In genomic region chr5:173689171-173689676, GRCh38 we compare ENCODE assay signal across 1 cellular context.
TF ChIP-seq lines count a peak whose summit lies in the region.

No MANE protein-coding gene starts in this region.

TF ChIP-seq in HepG2, 621 proteins besides CTCF, POLR2A, EP300 and RAD21 (continued from another document and continues in another):
- TF ChIP-seq, protein P1, sequence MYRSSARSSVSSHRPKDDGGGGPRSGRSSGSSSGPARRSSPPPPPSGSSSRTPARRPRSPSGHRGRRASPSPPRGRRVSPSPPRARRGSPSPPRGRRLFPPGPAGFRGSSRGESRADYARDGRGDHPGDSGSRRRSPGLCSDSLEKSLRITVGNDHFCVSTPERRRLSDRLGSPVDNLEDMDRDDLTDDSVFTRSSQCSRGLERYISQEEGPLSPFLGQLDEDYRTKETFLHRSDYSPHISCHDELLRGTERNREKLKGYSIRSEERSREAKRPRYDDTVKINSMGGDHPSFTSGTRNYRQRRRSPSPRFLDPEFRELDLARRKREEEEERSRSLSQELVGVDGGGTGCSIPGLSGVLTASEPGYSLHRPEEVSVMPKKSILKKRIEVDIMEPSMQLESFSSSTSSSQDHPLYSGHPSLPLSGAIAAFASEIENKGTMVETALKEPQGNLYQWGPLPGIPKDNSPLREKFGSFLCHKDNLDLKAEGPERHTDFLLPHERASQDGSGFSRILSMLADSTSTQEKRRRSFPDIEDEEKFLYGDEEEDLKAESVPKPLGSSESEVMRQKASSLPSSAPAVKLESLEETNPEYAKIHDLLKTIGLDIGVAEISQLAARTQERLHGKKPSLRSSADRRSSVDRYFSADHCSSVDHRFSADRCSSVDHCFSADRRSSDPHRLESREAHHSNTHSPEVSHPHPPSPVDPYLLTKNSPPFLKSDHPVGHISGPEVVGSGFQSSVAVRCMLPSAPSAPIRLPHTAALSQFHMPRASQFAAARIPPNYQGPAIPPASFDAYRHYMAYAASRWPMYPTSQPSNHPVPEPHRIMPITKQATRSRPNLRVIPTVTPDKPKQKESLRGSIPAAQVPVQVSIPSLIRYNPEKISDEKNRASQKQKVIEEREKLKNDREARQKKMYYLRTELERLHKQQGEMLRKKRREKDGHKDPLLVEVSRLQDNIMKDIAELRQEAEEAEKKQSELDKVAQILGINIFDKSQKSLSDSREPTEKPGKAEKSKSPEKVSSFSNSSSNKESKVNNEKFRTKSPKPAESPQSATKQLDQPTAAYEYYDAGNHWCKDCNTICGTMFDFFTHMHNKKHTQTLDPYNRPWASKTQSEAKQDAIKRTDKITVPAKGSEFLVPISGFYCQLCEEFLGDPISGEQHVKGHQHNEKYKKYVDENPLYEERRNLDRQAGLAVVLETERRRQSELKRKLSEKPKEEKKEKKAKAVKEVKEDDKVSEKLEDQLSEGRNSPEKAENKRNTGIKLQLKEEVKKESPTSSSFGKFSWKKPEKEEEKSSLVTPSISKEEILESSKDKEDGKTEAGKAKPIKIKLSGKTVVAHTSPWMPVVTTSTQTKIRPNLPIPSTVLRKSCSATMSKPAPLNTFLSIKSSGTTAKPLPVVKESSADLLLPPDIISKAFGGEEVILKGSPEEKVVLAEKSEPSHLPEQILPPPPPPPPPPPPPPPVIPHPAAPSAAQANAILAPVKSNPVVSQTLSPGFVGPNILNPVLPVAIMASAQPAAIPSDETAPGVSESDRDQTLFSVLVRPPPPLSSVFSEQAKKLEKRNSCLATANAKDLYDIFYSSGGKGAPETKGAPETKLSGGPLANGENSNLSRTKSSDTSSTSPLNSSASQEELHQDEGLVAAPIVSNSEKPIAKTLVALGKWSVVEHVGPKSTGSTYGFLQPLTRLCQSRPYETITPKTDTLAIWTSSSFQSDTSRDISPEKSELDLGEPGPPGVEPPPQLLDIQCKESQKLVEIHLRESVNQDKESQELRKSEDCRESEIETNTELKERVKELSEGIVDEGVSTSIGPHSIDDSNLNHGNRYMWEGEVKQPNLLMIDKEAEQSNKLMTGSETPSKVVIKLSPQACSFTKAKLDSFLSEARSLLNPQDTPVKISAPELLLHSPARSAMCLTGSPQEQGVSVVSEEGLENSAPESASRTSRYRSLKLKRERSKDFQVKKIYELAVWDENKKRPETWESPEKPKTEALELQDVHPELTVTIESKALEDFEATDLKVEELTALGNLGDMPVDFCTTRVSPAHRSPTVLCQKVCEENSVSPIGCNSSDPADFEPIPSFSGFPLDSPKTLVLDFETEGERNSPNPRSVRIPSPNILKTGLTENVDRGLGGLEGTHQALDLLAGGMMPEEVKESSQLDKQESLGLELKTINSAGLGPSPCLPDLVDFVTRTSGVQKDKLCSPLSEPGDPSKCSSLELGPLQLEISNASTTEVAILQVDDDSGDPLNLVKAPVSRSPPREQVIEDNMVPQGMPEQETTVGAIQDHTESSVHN (CRISPR knock-in tag; IDR thresholded peaks at IDR 0.05): no peak
- TF ChIP-seq CBX5 (CRISPR knock-in tag; IDR thresholded peaks at IDR 0.05; ENCODE audit: borderline replicate concordance): no peak
- no peak for TF ChIP-seq ZNF672 (CRISPR knock-in tag; IDR thresholded peaks at IDR 0.05)
- TF ChIP-seq TOE1 (CRISPR knock-in tag; IDR thresholded peaks at IDR 0.05): no peak
- TF ChIP-seq PHF21A (CRISPR knock-in tag; IDR thresholded peaks at IDR 0.05): peak; percentile 75; the same call in 1 of the 2 replicates
- TF ChIP-seq, protein P2, sequence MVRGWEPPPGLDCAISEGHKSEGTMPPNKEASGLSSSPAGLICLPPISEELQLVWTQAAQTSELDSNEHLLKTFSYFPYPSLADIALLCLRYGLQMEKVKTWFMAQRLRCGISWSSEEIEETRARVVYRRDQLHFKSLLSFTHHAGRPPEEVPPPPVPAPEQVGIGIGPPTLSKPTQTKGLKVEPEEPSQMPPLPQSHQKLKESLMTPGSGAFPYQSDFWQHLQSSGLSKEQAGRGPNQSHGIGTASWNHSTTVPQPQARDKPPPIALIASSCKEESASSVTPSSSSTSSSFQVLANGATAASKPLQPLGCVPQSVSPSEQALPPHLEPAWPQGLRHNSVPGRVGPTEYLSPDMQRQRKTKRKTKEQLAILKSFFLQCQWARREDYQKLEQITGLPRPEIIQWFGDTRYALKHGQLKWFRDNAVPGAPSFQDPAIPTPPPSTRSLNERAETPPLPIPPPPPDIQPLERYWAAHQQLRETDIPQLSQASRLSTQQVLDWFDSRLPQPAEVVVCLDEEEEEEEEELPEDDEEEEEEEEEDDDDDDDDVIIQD (CRISPR knock-in tag; IDR thresholded peaks at IDR 0.05; ENCODE audit: low read depth): peak; percentile 66
- TF ChIP-seq HIC2 (CRISPR knock-in tag; IDR thresholded peaks at IDR 0.05; ENCODE audit: low read depth): no peak; the same call in 1 of the 2 replicates
- no peak for TF ChIP-seq DNMT1 (CRISPR knock-in tag; IDR thresholded peaks at IDR 0.05)
- TF ChIP-seq, protein P3, sequence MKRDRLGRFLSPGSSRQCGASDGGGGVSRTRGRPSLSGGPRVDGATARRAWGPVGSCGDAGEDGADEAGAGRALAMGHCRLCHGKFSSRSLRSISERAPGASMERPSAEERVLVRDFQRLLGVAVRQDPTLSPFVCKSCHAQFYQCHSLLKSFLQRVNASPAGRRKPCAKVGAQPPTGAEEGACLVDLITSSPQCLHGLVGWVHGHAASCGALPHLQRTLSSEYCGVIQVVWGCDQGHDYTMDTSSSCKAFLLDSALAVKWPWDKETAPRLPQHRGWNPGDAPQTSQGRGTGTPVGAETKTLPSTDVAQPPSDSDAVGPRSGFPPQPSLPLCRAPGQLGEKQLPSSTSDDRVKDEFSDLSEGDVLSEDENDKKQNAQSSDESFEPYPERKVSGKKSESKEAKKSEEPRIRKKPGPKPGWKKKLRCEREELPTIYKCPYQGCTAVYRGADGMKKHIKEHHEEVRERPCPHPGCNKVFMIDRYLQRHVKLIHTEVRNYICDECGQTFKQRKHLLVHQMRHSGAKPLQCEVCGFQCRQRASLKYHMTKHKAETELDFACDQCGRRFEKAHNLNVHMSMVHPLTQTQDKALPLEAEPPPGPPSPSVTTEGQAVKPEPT (CRISPR knock-in tag; IDR thresholded peaks at IDR 0.05; ENCODE audit: low read depth): no peak
- TF ChIP-seq ZNF691 (CRISPR knock-in tag; IDR thresholded peaks at IDR 0.05; ENCODE audit: borderline replicate concordance, low read depth): no peak
- TF ChIP-seq, protein P4, sequence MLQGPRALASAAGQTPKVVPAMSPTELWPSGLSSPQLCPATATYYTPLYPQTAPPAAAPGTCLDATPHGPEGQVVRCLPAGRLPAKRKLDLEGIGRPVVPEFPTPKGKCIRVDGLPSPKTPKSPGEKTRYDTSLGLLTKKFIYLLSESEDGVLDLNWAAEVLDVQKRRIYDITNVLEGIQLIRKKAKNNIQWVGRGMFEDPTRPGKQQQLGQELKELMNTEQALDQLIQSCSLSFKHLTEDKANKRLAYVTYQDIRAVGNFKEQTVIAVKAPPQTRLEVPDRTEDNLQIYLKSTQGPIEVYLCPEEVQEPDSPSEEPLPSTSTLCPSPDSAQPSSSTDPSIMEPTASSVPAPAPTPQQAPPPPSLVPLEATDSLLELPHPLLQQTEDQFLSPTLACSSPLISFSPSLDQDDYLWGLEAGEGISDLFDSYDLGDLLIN (CRISPR knock-in tag; IDR thresholded peaks at IDR 0.05; ENCODE audit: borderline replicate concordance): no peak
- TF ChIP-seq ZNF562 (CRISPR knock-in tag; IDR thresholded peaks at IDR 0.05; ENCODE audit: borderline replicate concordance): no peak
- TF ChIP-seq NR3C1 (CRISPR knock-in tag; IDR thresholded peaks at IDR 0.05): no peak
- peak; percentile 93 for TF ChIP-seq HNF1A (IDR thresholded peaks at IDR 0.05; ENCODE audit: low read depth)
- TF ChIP-seq HNF1A (CRISPR knock-in tag; IDR thresholded peaks at IDR 0.05; ENCODE audit: borderline replicate concordance): peak; percentile 91; the same call in 1 of the 2 replicates
- TF ChIP-seq, protein P5, sequence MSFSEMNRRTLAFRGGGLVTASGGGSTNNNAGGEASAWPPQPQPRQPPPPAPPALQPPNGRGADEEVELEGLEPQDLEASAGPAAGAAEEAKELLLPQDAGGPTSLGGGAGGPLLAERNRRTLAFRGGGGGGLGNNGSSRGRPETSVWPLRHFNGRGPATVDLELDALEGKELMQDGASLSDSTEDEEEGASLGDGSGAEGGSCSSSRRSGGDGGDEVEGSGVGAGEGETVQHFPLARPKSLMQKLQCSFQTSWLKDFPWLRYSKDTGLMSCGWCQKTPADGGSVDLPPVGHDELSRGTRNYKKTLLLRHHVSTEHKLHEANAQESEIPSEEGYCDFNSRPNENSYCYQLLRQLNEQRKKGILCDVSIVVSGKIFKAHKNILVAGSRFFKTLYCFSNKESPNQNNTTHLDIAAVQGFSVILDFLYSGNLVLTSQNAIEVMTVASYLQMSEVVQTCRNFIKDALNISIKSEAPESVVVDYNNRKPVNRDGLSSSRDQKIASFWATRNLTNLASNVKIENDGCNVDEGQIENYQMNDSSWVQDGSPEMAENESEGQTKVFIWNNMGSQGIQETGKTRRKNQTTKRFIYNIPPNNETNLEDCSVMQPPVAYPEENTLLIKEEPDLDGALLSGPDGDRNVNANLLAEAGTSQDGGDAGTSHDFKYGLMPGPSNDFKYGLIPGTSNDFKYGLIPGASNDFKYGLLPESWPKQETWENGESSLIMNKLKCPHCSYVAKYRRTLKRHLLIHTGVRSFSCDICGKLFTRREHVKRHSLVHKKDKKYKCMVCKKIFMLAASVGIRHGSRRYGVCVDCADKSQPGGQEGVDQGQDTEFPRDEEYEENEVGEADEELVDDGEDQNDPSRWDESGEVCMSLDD (CRISPR knock-in tag; IDR thresholded peaks at IDR 0.05; ENCODE audit: borderline replicate concordance): no peak
- TF ChIP-seq ZNF761 (CRISPR knock-in tag; conservative IDR thresholded peaks at IDR 0.05): no peak
- peak; percentile 71 for TF ChIP-seq DRAP1 (CRISPR knock-in tag; IDR thresholded peaks at IDR 0.05)
- TF ChIP-seq, protein P6, sequence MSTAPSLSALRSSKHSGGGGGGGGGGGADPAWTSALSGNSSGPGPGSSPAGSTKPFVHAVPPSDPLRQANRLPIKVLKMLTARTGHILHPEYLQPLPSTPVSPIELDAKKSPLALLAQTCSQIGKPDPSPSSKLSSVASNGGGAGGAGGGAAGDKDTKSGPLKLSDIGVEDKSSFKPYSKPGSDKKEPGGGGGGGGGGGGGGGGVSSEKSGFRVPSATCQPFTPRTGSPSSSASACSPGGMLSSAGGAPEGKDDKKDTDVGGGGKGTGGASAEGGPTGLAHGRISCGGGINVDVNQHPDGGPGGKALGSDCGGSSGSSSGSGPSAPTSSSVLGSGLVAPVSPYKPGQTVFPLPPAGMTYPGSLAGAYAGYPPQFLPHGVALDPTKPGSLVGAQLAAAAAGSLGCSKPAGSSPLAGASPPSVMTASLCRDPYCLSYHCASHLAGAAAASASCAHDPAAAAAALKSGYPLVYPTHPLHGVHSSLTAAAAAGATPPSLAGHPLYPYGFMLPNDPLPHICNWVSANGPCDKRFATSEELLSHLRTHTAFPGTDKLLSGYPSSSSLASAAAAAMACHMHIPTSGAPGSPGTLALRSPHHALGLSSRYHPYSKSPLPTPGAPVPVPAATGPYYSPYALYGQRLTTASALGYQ (CRISPR knock-in tag; IDR thresholded peaks at IDR 0.05): no peak
- TF ChIP-seq IRF9 (CRISPR knock-in tag; IDR thresholded peaks at IDR 0.05; ENCODE audit: borderline replicate concordance): no peak
- 0 out of 2 replicates have a peak, but pooled peaks have one; percentile 7 for TF ChIP-seq ZNF563 (CRISPR knock-in tag; IDR thresholded peaks at IDR 0.05)
- TF ChIP-seq ZFP1 (CRISPR knock-in tag; IDR thresholded peaks at IDR 0.05): no peak
- TF ChIP-seq ZNF543 (CRISPR knock-in tag; IDR thresholded peaks at IDR 0.05): no peak
